In genomic region chr9:2824054-2824453, GRCh38 we compare ENCODE assay signal across 2 cellular contexts.
TF ChIP-seq lines count a peak whose summit lies in the region.

No MANE protein-coding gene starts in this region.

TF ChIP-seq in WTC11, 78 proteins besides CTCF, POLR2A, EP300 and RAD21:
- TF ChIP-seq PREB (CRISPR knock-in tag; IDR thresholded peaks at IDR 0.05; ENCODE audit: borderline replicate concordance) (no peak), CREB1 (CRISPR knock-in tag; IDR thresholded peaks at IDR 0.05) (no peak), ZNF423 (CRISPR knock-in tag; IDR thresholded peaks at IDR 0.05) (no peak), TP53 (CRISPR knock-in tag; IDR thresholded peaks at IDR 0.05) (no peak), E2F4 (CRISPR knock-in tag; IDR thresholded peaks at IDR 0.05; ENCODE audit: borderline replicate concordance, low read depth) (no peak), RELA (CRISPR knock-in tag; IDR thresholded peaks at IDR 0.05; ENCODE audit: borderline replicate concordance) (no peak), ZNF121 (CRISPR knock-in tag; IDR thresholded peaks at IDR 0.05) (no peak), NFE2L1 (CRISPR knock-in tag; IDR thresholded peaks at IDR 0.05) (no peak), CDX4 (CRISPR knock-in tag; IDR thresholded peaks at IDR 0.05; ENCODE audit: borderline replicate concordance) (no peak), ARID4B (CRISPR knock-in tag; IDR thresholded peaks at IDR 0.05; ENCODE audit: borderline replicate concordance) (no peak), E2F1 (CRISPR knock-in tag; IDR thresholded peaks at IDR 0.05) (no peak), KAT7 (CRISPR knock-in tag; IDR thresholded peaks at IDR 0.05; ENCODE audit: borderline replicate concordance) (no peak)

TF ChIP-seq in H1, 55 proteins besides CTCF, POLR2A, EP300 and RAD21:
- no peak for TF ChIP-seq RXRA (IDR thresholded peaks at IDR 0.05; ENCODE audit: insufficient read depth, low read depth, low read length)
- no peak for TF ChIP-seq TAF1 (IDR thresholded peaks at IDR 0.05; ENCODE audit: low read depth, low read length)
- no peak for TF ChIP-seq BACH1 (IDR thresholded peaks at IDR 0.05; ENCODE audit: low read length)
- TF ChIP-seq GABPA (IDR thresholded peaks at IDR 0.05; ENCODE audit: borderline replicate concordance, insufficient read depth, low read length) = no peak
- TF ChIP-seq SP1 (IDR thresholded peaks at IDR 0.05; ENCODE audit: low read depth, low read length) = no peak
- no peak for TF ChIP-seq KDM4A (IDR thresholded peaks at IDR 0.05; ENCODE audit: low read depth, low read length, severe bottlenecking)
- TF ChIP-seq ZNF274 (IDR thresholded peaks at IDR 0.05; ENCODE audit: borderline replicate concordance, extremely low read depth, low read length) = no peak
- TF ChIP-seq TCF12 (IDR thresholded peaks at IDR 0.05; ENCODE audit: low read depth, low read length) = no peak
- TF ChIP-seq HDAC6 (IDR thresholded peaks at IDR 0.05; ENCODE audit: low read depth, low read length) = no peak
- TF ChIP-seq GTF2F1 (IDR thresholded peaks at IDR 0.05; ENCODE audit: borderline replicate concordance, low read depth, low read length) = no peak
- no peak for TF ChIP-seq TEAD4 (IDR thresholded peaks at IDR 0.05; ENCODE audit: low read depth, low read length)
- TF ChIP-seq CTBP2 (IDR thresholded peaks at IDR 0.05; ENCODE audit: borderline replicate concordance, insufficient read depth, insufficient read length, low read length) = no peak
- no peak for TF ChIP-seq SIRT6 (IDR thresholded peaks at IDR 0.05; ENCODE audit: low read length)
- no peak for TF ChIP-seq EGR1 (IDR thresholded peaks at IDR 0.05; ENCODE audit: borderline replicate concordance, low read depth, low read length)
